In the genomic region with DNA sequence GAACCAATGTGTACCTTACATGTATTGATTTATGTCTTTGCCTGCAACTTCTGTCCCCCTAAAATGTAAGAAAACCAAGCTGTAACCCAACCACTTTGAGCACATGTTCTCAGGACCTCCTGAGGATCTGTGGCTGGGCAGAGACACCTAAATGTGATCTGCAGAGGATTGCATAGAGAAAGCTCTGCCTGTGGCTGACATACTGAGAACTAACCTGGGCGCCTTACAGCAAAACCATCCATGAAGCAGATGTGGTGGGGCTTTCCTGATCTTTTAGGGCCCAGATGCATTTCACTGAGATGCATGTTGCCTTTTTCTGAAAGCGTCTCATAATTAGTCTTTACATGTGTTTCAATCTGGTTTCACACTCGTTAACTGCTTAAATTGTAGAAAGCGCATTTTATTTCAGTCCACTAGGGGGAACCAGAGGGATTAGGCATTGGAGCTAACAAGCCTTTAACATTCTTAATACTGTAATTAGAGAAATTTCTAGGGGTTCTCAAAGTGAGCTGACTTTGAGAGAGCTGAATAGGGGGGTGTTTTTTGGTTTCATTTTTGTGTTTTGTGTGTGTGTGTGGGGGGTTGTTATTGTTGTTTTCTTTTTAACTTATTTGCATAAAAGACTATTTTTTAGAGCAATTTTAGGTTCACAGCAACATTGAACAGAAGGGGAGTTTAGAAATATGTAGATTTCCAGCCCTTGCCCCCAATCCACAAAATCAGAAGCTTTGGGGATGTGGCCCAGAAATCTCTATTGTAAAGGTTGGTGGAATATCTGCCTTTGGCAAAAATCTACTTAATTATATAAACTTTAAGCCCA, we compare ENCODE assay signal across 1 cellular context.
A peak's percentile ranks its signal among the peaks of the same experiment; 100 is the strongest.
TF ChIP-seq lines count a peak whose summit lies in the region.

No MANE protein-coding gene starts in this region.

TF ChIP-seq in HepG2, 621 proteins besides CTCF, POLR2A, EP300 and RAD21 (continued from another document and continues in another):
- TF ChIP-seq TFE3 (CRISPR knock-in tag; IDR thresholded peaks at IDR 0.05): no peak
- TF ChIP-seq, protein P1, sequence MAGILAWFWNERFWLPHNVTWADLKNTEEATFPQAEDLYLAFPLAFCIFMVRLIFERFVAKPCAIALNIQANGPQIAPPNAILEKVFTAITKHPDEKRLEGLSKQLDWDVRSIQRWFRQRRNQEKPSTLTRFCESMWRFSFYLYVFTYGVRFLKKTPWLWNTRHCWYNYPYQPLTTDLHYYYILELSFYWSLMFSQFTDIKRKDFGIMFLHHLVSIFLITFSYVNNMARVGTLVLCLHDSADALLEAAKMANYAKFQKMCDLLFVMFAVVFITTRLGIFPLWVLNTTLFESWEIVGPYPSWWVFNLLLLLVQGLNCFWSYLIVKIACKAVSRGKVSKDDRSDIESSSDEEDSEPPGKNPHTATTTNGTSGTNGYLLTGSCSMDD (CRISPR knock-in tag; IDR thresholded peaks at IDR 0.05): no peak
- TF ChIP-seq ZNF251 (CRISPR knock-in tag; IDR thresholded peaks at IDR 0.05): no peak
- TF ChIP-seq ZNF296 (CRISPR knock-in tag; conservative IDR thresholded peaks at IDR 0.05): no peak
- no peak for TF ChIP-seq SRF (IDR thresholded peaks at IDR 0.05; ENCODE audit: low read depth, low read length)
- TF ChIP-seq, protein P2, sequence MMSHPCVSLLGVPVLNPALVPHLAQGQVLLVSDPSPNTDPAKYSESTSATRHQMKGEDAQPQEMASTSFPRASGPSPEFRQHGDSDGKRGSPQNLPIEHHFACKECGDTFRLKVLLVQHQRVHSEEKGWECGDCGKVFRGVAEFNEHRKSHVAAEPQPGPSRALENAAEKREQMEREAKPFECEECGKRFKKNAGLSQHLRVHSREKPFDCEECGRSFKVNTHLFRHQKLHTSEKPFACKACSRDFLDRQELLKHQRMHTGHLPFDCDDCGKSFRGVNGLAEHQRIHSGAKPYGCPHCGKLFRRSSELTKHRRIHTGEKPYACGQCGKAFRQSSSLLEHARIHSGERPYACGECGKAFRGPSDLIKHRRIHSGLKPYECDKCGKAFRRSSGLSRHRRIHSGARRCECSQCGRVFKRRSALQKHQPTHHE (CRISPR knock-in tag; IDR thresholded peaks at IDR 0.05; ENCODE audit: borderline replicate concordance): no peak
- TF ChIP-seq ZBTB42 (CRISPR knock-in tag; IDR thresholded peaks at IDR 0.05): no peak
- TF ChIP-seq KAT8 (CRISPR knock-in tag; IDR thresholded peaks at IDR 0.05): no peak
- TF ChIP-seq MIER3 (CRISPR knock-in tag; IDR thresholded peaks at IDR 0.05; ENCODE audit: borderline replicate concordance): no peak
- TF ChIP-seq ZBTB10 (CRISPR knock-in tag; IDR thresholded peaks at IDR 0.05; ENCODE audit: borderline replicate concordance): 0 out of 2 replicates have a peak, but pooled peaks have one; percentile 15
- TF ChIP-seq, protein P3, sequence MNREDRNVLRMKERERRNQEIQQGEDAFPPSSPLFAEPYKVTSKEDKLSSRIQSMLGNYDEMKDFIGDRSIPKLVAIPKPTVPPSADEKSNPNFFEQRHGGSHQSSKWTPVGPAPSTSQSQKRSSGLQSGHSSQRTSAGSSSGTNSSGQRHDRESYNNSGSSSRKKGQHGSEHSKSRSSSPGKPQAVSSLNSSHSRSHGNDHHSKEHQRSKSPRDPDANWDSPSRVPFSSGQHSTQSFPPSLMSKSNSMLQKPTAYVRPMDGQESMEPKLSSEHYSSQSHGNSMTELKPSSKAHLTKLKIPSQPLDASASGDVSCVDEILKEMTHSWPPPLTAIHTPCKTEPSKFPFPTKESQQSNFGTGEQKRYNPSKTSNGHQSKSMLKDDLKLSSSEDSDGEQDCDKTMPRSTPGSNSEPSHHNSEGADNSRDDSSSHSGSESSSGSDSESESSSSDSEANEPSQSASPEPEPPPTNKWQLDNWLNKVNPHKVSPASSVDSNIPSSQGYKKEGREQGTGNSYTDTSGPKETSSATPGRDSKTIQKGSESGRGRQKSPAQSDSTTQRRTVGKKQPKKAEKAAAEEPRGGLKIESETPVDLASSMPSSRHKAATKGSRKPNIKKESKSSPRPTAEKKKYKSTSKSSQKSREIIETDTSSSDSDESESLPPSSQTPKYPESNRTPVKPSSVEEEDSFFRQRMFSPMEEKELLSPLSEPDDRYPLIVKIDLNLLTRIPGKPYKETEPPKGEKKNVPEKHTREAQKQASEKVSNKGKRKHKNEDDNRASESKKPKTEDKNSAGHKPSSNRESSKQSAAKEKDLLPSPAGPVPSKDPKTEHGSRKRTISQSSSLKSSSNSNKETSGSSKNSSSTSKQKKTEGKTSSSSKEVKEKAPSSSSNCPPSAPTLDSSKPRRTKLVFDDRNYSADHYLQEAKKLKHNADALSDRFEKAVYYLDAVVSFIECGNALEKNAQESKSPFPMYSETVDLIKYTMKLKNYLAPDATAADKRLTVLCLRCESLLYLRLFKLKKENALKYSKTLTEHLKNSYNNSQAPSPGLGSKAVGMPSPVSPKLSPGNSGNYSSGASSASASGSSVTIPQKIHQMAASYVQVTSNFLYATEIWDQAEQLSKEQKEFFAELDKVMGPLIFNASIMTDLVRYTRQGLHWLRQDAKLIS (CRISPR knock-in tag; IDR thresholded peaks at IDR 0.05): no peak
- TF ChIP-seq GTF2F1 (IDR thresholded peaks at IDR 0.05; ENCODE audit: low read length): no peak
- TF ChIP-seq SRSF9 (IDR thresholded peaks at IDR 0.05; ENCODE audit: borderline replicate concordance, insufficient read depth, low read depth, low read length, poor library complexity, severe bottlenecking): no peak
- TF ChIP-seq, protein P4, sequence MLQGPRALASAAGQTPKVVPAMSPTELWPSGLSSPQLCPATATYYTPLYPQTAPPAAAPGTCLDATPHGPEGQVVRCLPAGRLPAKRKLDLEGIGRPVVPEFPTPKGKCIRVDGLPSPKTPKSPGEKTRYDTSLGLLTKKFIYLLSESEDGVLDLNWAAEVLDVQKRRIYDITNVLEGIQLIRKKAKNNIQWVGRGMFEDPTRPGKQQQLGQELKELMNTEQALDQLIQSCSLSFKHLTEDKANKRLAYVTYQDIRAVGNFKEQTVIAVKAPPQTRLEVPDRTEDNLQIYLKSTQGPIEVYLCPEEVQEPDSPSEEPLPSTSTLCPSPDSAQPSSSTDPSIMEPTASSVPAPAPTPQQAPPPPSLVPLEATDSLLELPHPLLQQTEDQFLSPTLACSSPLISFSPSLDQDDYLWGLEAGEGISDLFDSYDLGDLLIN (CRISPR knock-in tag; IDR thresholded peaks at IDR 0.05; ENCODE audit: borderline replicate concordance): no peak
- no peak for TF ChIP-seq ZNF256 (CRISPR knock-in tag; conservative IDR thresholded peaks at IDR 0.05)
- no peak for TF ChIP-seq TCF7L2 (IDR thresholded peaks at IDR 0.05; ENCODE audit: low read depth, low read length)
- no peak for TF ChIP-seq HMGXB3 (CRISPR knock-in tag; IDR thresholded peaks at IDR 0.05; ENCODE audit: borderline replicate concordance)
- TF ChIP-seq U2AF1 (optimal IDR thresholded peaks at IDR 0.05; ENCODE audit: low read depth, low read length): no peak
- no peak for TF ChIP-seq ZMAT3 (CRISPR knock-in tag; conservative IDR thresholded peaks at IDR 0.05)
- TF ChIP-seq, protein P5, sequence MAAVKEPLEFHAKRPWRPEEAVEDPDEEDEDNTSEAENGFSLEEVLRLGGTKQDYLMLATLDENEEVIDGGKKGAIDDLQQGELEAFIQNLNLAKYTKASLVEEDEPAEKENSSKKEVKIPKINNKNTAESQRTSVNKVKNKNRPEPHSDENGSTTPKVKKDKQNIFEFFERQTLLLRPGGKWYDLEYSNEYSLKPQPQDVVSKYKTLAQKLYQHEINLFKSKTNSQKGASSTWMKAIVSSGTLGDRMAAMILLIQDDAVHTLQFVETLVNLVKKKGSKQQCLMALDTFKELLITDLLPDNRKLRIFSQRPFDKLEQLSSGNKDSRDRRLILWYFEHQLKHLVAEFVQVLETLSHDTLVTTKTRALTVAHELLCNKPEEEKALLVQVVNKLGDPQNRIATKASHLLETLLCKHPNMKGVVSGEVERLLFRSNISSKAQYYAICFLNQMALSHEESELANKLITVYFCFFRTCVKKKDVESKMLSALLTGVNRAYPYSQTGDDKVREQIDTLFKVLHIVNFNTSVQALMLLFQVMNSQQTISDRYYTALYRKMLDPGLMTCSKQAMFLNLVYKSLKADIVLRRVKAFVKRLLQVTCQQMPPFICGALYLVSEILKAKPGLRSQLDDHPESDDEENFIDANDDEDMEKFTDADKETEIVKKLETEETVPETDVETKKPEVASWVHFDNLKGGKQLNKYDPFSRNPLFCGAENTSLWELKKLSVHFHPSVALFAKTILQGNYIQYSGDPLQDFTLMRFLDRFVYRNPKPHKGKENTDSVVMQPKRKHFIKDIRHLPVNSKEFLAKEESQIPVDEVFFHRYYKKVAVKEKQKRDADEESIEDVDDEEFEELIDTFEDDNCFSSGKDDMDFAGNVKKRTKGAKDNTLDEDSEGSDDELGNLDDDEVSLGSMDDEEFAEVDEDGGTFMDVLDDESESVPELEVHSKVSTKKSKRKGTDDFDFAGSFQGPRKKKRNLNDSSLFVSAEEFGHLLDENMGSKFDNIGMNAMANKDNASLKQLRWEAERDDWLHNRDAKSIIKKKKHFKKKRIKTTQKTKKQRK (IDR thresholded peaks at IDR 0.05; ENCODE audit: low read length): no peak
- peak; percentile 57 for TF ChIP-seq ASH2L (IDR thresholded peaks at IDR 0.05; ENCODE audit: insufficient read length, low read depth, low read length)
- no peak for TF ChIP-seq ATM (IDR thresholded peaks at IDR 0.05; ENCODE audit: borderline replicate concordance)
- TF ChIP-seq ARNTL (CRISPR knock-in tag; IDR thresholded peaks at IDR 0.05): no peak
- TF ChIP-seq HNRNPLL (IDR thresholded peaks at IDR 0.05; ENCODE audit: low read depth, low read length, poor library complexity, severe bottlenecking): no peak
- TF ChIP-seq PITX1 (CRISPR knock-in tag; IDR thresholded peaks at IDR 0.05): 0 out of 2 replicates have a peak, but pooled peaks have one; percentile 31
- no peak for TF ChIP-seq ZNF7 (CRISPR knock-in tag; IDR thresholded peaks at IDR 0.05)
- no peak for TF ChIP-seq CENPX (CRISPR knock-in tag; IDR thresholded peaks at IDR 0.05)
- no peak for TF ChIP-seq ZNF101 (CRISPR knock-in tag; IDR thresholded peaks at IDR 0.05; ENCODE audit: borderline replicate concordance, low read depth)
- TF ChIP-seq, protein P6, sequence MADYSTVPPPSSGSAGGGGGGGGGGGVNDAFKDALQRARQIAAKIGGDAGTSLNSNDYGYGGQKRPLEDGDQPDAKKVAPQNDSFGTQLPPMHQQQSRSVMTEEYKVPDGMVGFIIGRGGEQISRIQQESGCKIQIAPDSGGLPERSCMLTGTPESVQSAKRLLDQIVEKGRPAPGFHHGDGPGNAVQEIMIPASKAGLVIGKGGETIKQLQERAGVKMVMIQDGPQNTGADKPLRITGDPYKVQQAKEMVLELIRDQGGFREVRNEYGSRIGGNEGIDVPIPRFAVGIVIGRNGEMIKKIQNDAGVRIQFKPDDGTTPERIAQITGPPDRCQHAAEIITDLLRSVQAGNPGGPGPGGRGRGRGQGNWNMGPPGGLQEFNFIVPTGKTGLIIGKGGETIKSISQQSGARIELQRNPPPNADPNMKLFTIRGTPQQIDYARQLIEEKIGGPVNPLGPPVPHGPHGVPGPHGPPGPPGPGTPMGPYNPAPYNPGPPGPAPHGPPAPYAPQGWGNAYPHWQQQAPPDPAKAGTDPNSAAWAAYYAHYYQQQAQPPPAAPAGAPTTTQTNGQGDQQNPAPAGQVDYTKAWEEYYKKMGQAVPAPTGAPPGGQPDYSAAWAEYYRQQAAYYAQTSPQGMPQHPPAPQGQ (CRISPR knock-in tag; IDR thresholded peaks at IDR 0.05; ENCODE audit: borderline replicate concordance): no peak
